ENCODE assay signal across 24 cellular contexts in genomic region chr16:86545927-86546637, GRCh38. TPM values are rescaled to one million over a fixed set of nuclear protein-coding genes. Genes with fewer than 3 reads are reported as not detected.
"Had no signal": no experiment of that assay in that cellular context is flagged by ENCODE, and none has a peak within 500 bp of the region (broad histone marks: within the 10 kb centered on the region; RNA-seq: fewer than 3 reads in every experiment).

No MANE protein-coding gene starts in this region.

- H3K4me1 ChIP-seq: esophagus muscularis mucosa, lower lobe of right lung, pancreas, psoas muscle, stomach had no signal

- H3K27me3 Mint-ChIP-seq: memory B cell; natural killer cell treated with Interleukin-12 subunit alpha and Interleukin-12 subunit beta and Interleukin-15 and Interleukin-18, amount 100 ng/mL, for 72 hours had no signal

- H3K27ac ChIP-seq: epithelial cell of prostate, esophagus muscularis mucosa, left ventricle myocardium inferior, lower lobe of right lung, pancreas, psoas muscle, stomach, thoracic aorta had no signal

- H3K9me3 ChIP-seq: esophagus muscularis mucosa, gastrocnemius medialis, left ventricle myocardium inferior, lower lobe of right lung, pancreas, psoas muscle, stomach, thoracic aorta had no signal

- DNase-seq: effector memory CD4-positive, alpha-beta T cell; gastrocnemius medialis; glutamatergic neuron; immature natural killer cell; left cardiac atrium; left ventricle myocardium inferior; lower lobe of right lung; midbrain; occipital lobe; pancreas; psoas muscle; retina; stimulated activated CD4-positive, alpha-beta T cell treated with anti-CD3 and anti-CD28 coated beads, Interleukin-12 subunit alpha, Interleukin-12 subunit beta, amount 100 ng/mL, for 4 hours; stimulated activated naive CD4-positive, alpha-beta T cell; stomach; substantia nigra had no signal

- H3K4me3 ChIP-seq: esophagus muscularis mucosa, gastrocnemius medialis, left ventricle myocardium inferior, lower lobe of right lung, pancreas, psoas muscle, stomach, thoracic aorta had no signal

- H3K4me3 Mint-ChIP-seq: immature natural killer cell; memory B cell; natural killer cell treated with Interleukin-12 subunit alpha and Interleukin-12 subunit beta and Interleukin-15 and Interleukin-18, amount 100 ng/mL, for 72 hours had no signal

- H3K27ac Mint-ChIP-seq: immature natural killer cell; memory B cell; natural killer cell treated with Interleukin-12 subunit alpha and Interleukin-12 subunit beta and Interleukin-15 and Interleukin-18, amount 100 ng/mL, for 72 hours; type B pancreatic cell had no signal

- H3K27me3 ChIP-seq: esophagus muscularis mucosa, gastrocnemius medialis, pancreas, stomach had no signal

- ATAC-seq: gastrocnemius medialis; natural killer cell treated with Interleukin-12 subunit alpha and Interleukin-12 subunit beta and Interleukin-15 and Interleukin-18, amount 100 ng/mL, for 72 hours; pancreas; psoas muscle had no signal

- H3K9me3 Mint-ChIP-seq: immature natural killer cell; memory B cell; natural killer cell treated with Interleukin-12 subunit alpha and Interleukin-12 subunit beta and Interleukin-15 and Interleukin-18, amount 100 ng/mL, for 72 hours; type B pancreatic cell had no signal

RNA-seq across cellular contexts. Expression of gene FOXC2, which starts 20.5 kb away (rescaled TPM):
- total RNA-seq: fibroblast of villous mesenchyme; natural killer cell treated with Interleukin-12 subunit alpha and Interleukin-12 subunit beta and Interleukin-15 and Interleukin-18, amount 100 ng/mL, for 72 hours had no signal
- polyA plus RNA-seq: immature natural killer cell, keratinocyte had no signal

RNA-seq across cellular contexts. Expression of gene FOXL1, which starts 32.3 kb away (rescaled TPM):
- total RNA-seq: natural killer cell treated with Interleukin-12 subunit alpha and Interleukin-12 subunit beta and Interleukin-15 and Interleukin-18, amount 100 ng/mL, for 72 hours had no signal
- polyA plus RNA-seq: immature natural killer cell had no signal

RNA-seq across cellular contexts. Expression of gene FOXF1, which starts 35.8 kb away (rescaled TPM):
- total RNA-seq: natural killer cell treated with Interleukin-12 subunit alpha and Interleukin-12 subunit beta and Interleukin-15 and Interleukin-18, amount 100 ng/mL, for 72 hours had no signal
- polyA plus RNA-seq: immature natural killer cell, keratinocyte had no signal
